Comparison of ENCODE assay signal across 22 cellular contexts in genomic region chr20:40241944-40242343, GRCh38.
"Had no signal": no experiment of that assay in that cellular context is flagged by ENCODE, and none has a peak within 500 bp of the region (broad histone marks: within the 10 kb centered on the region; RNA-seq: fewer than 3 reads in every experiment).

No MANE protein-coding gene starts in this region.

- H3K4me1 Mint-ChIP-seq: activated B cell treated with CpG ODN at 0.5 μM for 24 hours; activated CD4-positive, alpha-beta T cell treated with anti-CD3 and anti-CD28 coated beads, Interleukin-2, amount 10 ng/mL, durations not matched to agents 24 days and 14 days; central memory CD8-positive, alpha-beta T cell; IgD-negative memory B cell had no signal

- DNase-seq: activated B cell treated with CpG ODN at 0.5 μM for 24 hours; activated CD4-positive, alpha-beta T cell treated with anti-CD3 and anti-CD28 coated beads for 1 hour; activated CD4-positive, alpha-beta T cell treated with anti-CD3 and anti-CD28 coated beads, Interleukin-2, amount 10 ng/mL, durations not matched to agents 24 days and 14 days; activated CD4-positive, alpha-beta T cell treated with anti-CD3 and anti-CD28 coated beads, Interleukin-2, amount 50 U/mL, for 48 hours; activated CD8-positive, alpha-beta memory T cell treated with anti-CD3 and anti-CD28 coated beads for 24 hours; activated effector memory CD4-positive, alpha-beta T cell treated with anti-CD3 and anti-CD28 coated beads, Interleukin-2, amount 50 U/mL, for 16 hours; activated naive CD4-positive, alpha-beta T cell treated with anti-CD3 and anti-CD28 coated beads for 36 hours; activated T-cell treated with anti-CD3 and anti-CD28 coated beads, Interleukin-2, amount 50 U/mL, for 4 hours; amygdala; NCI-H1048; NCI-H1930; NCI-H2171; NCI-H2227 treated with DMSO at 0.1 percent for 48 hours; NCI-H82; NK-92 treated with Interleukin-12 subunit alpha and Interleukin-12 subunit beta, amount 100 ng/mL, for 24 hours; SIG-M5 had no signal

- H3K27ac Mint-ChIP-seq: activated B cell treated with CpG ODN at 0.5 μM for 24 hours; activated CD4-positive, alpha-beta T cell treated with anti-CD3 and anti-CD28 coated beads, Interleukin-2, amount 10 ng/mL, durations not matched to agents 24 days and 14 days; activated naive CD4-positive, alpha-beta T cell treated with anti-CD3 and anti-CD28 coated beads for 36 hours; activated naive CD8-positive, alpha-beta T cell; IgD-negative memory B cell; T-helper 1 cell treated with Interleukin-12 subunit alpha and Interleukin-12 subunit beta and Interleukin-4 antibody, amounts not matched to agents 30 μg/mL and 1 μg/mL, for 36 hours had no signal

- H3K36me3 Mint-ChIP-seq: activated naive CD8-positive, alpha-beta T cell; brain; IgD-negative memory B cell had no signal

- H3K27ac ChIP-seq: KMS-11 had no signal

- H3K9ac ChIP-seq: KMS-11 had no signal

- H3K4me2 ChIP-seq: KMS-11 had no signal

- H3K27me3 Mint-ChIP-seq: activated CD4-positive, alpha-beta T cell treated with anti-CD3 and anti-CD28 coated beads, Interleukin-2, amount 10 ng/mL, durations not matched to agents 24 days and 14 days had no signal

- H3K4me3 Mint-ChIP-seq: activated B cell treated with CpG ODN at 0.5 μM for 24 hours; activated CD4-positive, alpha-beta T cell treated with anti-CD3 and anti-CD28 coated beads, Interleukin-2, amount 10 ng/mL, durations not matched to agents 24 days and 14 days; activated naive CD4-positive, alpha-beta T cell treated with anti-CD3 and anti-CD28 coated beads for 36 hours; activated naive CD8-positive, alpha-beta T cell; activated T-cell treated with anti-CD3 and anti-CD28 coated beads, Interleukin-2, amount 50 U/mL, for 4 hours; central memory CD8-positive, alpha-beta T cell; IgD-negative memory B cell; T-helper 1 cell treated with Interleukin-12 subunit alpha and Interleukin-12 subunit beta and Interleukin-4 antibody, amounts not matched to agents 30 μg/mL and 1 μg/mL, for 36 hours had no signal

- H3K9me3 Mint-ChIP-seq: activated B cell treated with CpG ODN at 0.5 μM for 24 hours; activated CD4-positive, alpha-beta T cell treated with anti-CD3 and anti-CD28 coated beads, Interleukin-2, amount 10 ng/mL, durations not matched to agents 24 days and 14 days; activated T-cell treated with anti-CD3 and anti-CD28 coated beads, Interleukin-2, amount 50 U/mL, for 4 hours; central memory CD8-positive, alpha-beta T cell; IgD-negative memory B cell; T-helper 1 cell treated with Interleukin-12 subunit alpha and Interleukin-12 subunit beta and Interleukin-4 antibody, amounts not matched to agents 30 μg/mL and 1 μg/mL, for 36 hours had no signal

- ATAC-seq: activated T-cell treated with anti-CD3 and anti-CD28 coated beads, Interleukin-2, amount 50 U/mL, for 4 hours had no signal
